16 cellular contexts compared by ENCODE assay signal in genomic region chr9:74322661-74323314, GRCh38.
A peak's percentile ranks its signal among the peaks of the same experiment; 100 is the strongest.
DNase-seq lines count a peak whose midpoint lies in the region; ATAC-seq and TF ChIP-seq lines count a peak whose summit lies in the region.
"Had no signal": no experiment of that assay in that cellular context is flagged by ENCODE, and none has a peak within 500 bp of the region (broad histone marks: within the 10 kb centered on the region; RNA-seq: fewer than 3 reads in every experiment).

No MANE protein-coding gene starts in this region.

- DNase-seq in activated naive CD4-positive, alpha-beta T cell treated with anti-CD3 and anti-CD28 coated beads, Interleukin-2, amount 10 ng/mL, durations not matched to agents 7 days and 5 days, result no peak
- no peak for DNase-seq in activated naive CD4-positive, alpha-beta T cell treated with anti-CD3 and anti-CD28 coated beads for 36 hours
- DNase-seq in NAMALWA (ENCODE audit: low spot score), result peak; percentile 4
- DNase-seq in activated CD8-positive, alpha-beta T cell treated with anti-CD3 and anti-CD28 coated beads for 36 hours, result peak; percentile 2
- DNase-seq in type B pancreatic cell (ENCODE audit: extremely low spot score, unreplicated experiment), result no peak
- no peak for DNase-seq in cerebellar nuclear complex (lab: John Stamatoyannopoulos, UW)
- no peak for DNase-seq in T1000 (lab: John Stamatoyannopoulos, UW)
- DNase-seq: activated CD4-positive, alpha-beta T cell treated with anti-CD3 and anti-CD28 coated beads, Interleukin-2, amount 50 U/mL, for 4 hours; activated effector memory CD4-positive, alpha-beta T cell treated with Interleukin-2 at 50 U/mL for 16 hours; GOT3; lower lobe of right lung; MG63; stimulated activated CD4-positive, alpha-beta T cell treated with anti-CD3 and anti-CD28 coated beads, Interleukin-15, amount 100 ng/mL, for 24 hours; uterus had no signal

- no peaks in the 10 kb centered on the region for H3K27me3 Mint-ChIP-seq in activated naive CD4-positive, alpha-beta T cell treated with anti-CD3 and anti-CD28 coated beads, Interleukin-2, amount 10 ng/mL, durations not matched to agents 7 days and 5 days
- no peaks in the 10 kb centered on the region for H3K27me3 Mint-ChIP-seq in activated naive CD4-positive, alpha-beta T cell treated with anti-CD3 and anti-CD28 coated beads for 36 hours (ENCODE audit: low read depth)
- H3K27me3 Mint-ChIP-seq in activated CD8-positive, alpha-beta T cell treated with anti-CD3 and anti-CD28 coated beads for 36 hours, result peaks cover 1% of the 10 kb centered on the region
- H3K27me3 Mint-ChIP-seq in type B pancreatic cell, result no peaks in the 10 kb centered on the region

- no peak for TF ChIP-seq CTCF in activated CD8-positive, alpha-beta T cell treated with anti-CD3 and anti-CD28 coated beads for 36 hours (IDR thresholded peaks at IDR 0.05)
- TF ChIP-seq CTCF in type B pancreatic cell (conservative IDR thresholded peaks at IDR 0.05), result no peak

- POLR2A ChIA-PET in activated CD8-positive, alpha-beta T cell treated with anti-CD3 and anti-CD28 coated beads for 36 hours (lab: Charles Lee), result no interaction called here

- ATAC-seq in activated CD8-positive, alpha-beta T cell treated with anti-CD3 and anti-CD28 coated beads for 36 hours, result peak; percentile 77
- no peak for ATAC-seq in GM21529 (IDR thresholded peaks at IDR 0.05; ENCODE audit: unreplicated experiment)
- ATAC-seq: gastroesophageal sphincter, lower lobe of right lung had no signal

- peaks cover 5% of the 10 kb centered on the region for H3K4me1 Mint-ChIP-seq in activated naive CD4-positive, alpha-beta T cell treated with anti-CD3 and anti-CD28 coated beads, Interleukin-2, amount 10 ng/mL, durations not matched to agents 7 days and 5 days
- H3K4me1 Mint-ChIP-seq in activated naive CD4-positive, alpha-beta T cell treated with anti-CD3 and anti-CD28 coated beads for 36 hours (ENCODE audit: low read depth), result no peaks in the 10 kb centered on the region
- H3K4me1 Mint-ChIP-seq in activated CD8-positive, alpha-beta T cell treated with anti-CD3 and anti-CD28 coated beads for 36 hours (ENCODE audit: low read depth), result peaks cover 5% of the 10 kb centered on the region
- H3K4me1 Mint-ChIP-seq in type B pancreatic cell (ENCODE audit: unreplicated experiment), result no peaks in the 10 kb centered on the region

- H3K27ac Mint-ChIP-seq in activated naive CD4-positive, alpha-beta T cell treated with anti-CD3 and anti-CD28 coated beads, Interleukin-2, amount 10 ng/mL, durations not matched to agents 7 days and 5 days, result no peak overlapping the region
- no peak overlapping the region for H3K27ac Mint-ChIP-seq in activated naive CD4-positive, alpha-beta T cell treated with anti-CD3 and anti-CD28 coated beads for 36 hours
- H3K27ac Mint-ChIP-seq in activated CD8-positive, alpha-beta T cell treated with anti-CD3 and anti-CD28 coated beads for 36 hours, result no peak overlapping the region
- no peak overlapping the region for H3K27ac Mint-ChIP-seq in type B pancreatic cell

- CTCF ChIA-PET in activated naive CD4-positive, alpha-beta T cell treated with anti-CD3 and anti-CD28 coated beads, Interleukin-2, amount 10 ng/mL, durations not matched to agents 7 days and 5 days (lab: Charles Lee), result no interaction called here
- CTCF ChIA-PET in activated naive CD4-positive, alpha-beta T cell treated with anti-CD3 and anti-CD28 coated beads for 36 hours (lab: Charles Lee), result no interaction called here
- CTCF ChIA-PET in activated CD8-positive, alpha-beta T cell treated with anti-CD3 and anti-CD28 coated beads for 36 hours (lab: Charles Lee), result no interaction called here

- intact Hi-C loops in activated naive CD4-positive, alpha-beta T cell treated with anti-CD3 and anti-CD28 coated beads for 36 hours (cut with micrococcal nuclease), result no loop called here
- intact Hi-C loops in activated CD8-positive, alpha-beta T cell treated with anti-CD3 and anti-CD28 coated beads for 36 hours (cut with micrococcal nuclease), result no loop called here

- H3K9me3 Mint-ChIP-seq in activated naive CD4-positive, alpha-beta T cell treated with anti-CD3 and anti-CD28 coated beads, Interleukin-2, amount 10 ng/mL, durations not matched to agents 7 days and 5 days, result peaks cover 11% of the 10 kb centered on the region
- H3K9me3 Mint-ChIP-seq in activated naive CD4-positive, alpha-beta T cell treated with anti-CD3 and anti-CD28 coated beads for 36 hours, result peaks cover 10% of the 10 kb centered on the region
- peaks cover 13% of the 10 kb centered on the region for H3K9me3 Mint-ChIP-seq in activated CD8-positive, alpha-beta T cell treated with anti-CD3 and anti-CD28 coated beads for 36 hours
- peaks cover 8% of the 10 kb centered on the region for H3K9me3 Mint-ChIP-seq in type B pancreatic cell

- peak overlapping the region; percentile 40 for H3K4me3 Mint-ChIP-seq in activated naive CD4-positive, alpha-beta T cell treated with anti-CD3 and anti-CD28 coated beads, Interleukin-2, amount 10 ng/mL, durations not matched to agents 7 days and 5 days
- no peak overlapping the region for H3K4me3 Mint-ChIP-seq in activated naive CD4-positive, alpha-beta T cell treated with anti-CD3 and anti-CD28 coated beads for 36 hours
- no peak overlapping the region for H3K4me3 Mint-ChIP-seq in activated CD8-positive, alpha-beta T cell treated with anti-CD3 and anti-CD28 coated beads for 36 hours
- H3K4me3 Mint-ChIP-seq in type B pancreatic cell, result peak overlapping the region; percentile 42

- no peaks in the 10 kb centered on the region for H3K36me3 Mint-ChIP-seq in activated naive CD4-positive, alpha-beta T cell treated with anti-CD3 and anti-CD28 coated beads, Interleukin-2, amount 10 ng/mL, durations not matched to agents 7 days and 5 days
- no peaks in the 10 kb centered on the region for H3K36me3 Mint-ChIP-seq in activated naive CD4-positive, alpha-beta T cell treated with anti-CD3 and anti-CD28 coated beads for 36 hours (ENCODE audit: low read depth)
- H3K36me3 Mint-ChIP-seq in activated CD8-positive, alpha-beta T cell treated with anti-CD3 and anti-CD28 coated beads for 36 hours (ENCODE audit: low read depth), result no peaks in the 10 kb centered on the region
- peaks cover 3% of the 10 kb centered on the region for H3K36me3 Mint-ChIP-seq in type B pancreatic cell

Comparison
In these comparisons a context has a peak if more than half of its experiments do, and no peak if none do; other contexts are left out.
1. H3K4me3 Mint-ChIP-seq: peak in activated naive CD4-positive, alpha-beta T cell treated with anti-CD3 and anti-CD28 coated beads, Interleukin-2, amount 10 ng/mL, durations not matched to agents 7 days and 5 days (single experiment) and type B pancreatic cell (single experiment); none in activated naive CD4-positive, alpha-beta T cell treated with anti-CD3 and anti-CD28 coated beads for 36 hours (single experiment) and activated CD8-positive, alpha-beta T cell treated with anti-CD3 and anti-CD28 coated beads for 36 hours (single experiment).
2. DNase-seq: peak in NAMALWA (single experiment) and activated CD8-positive, alpha-beta T cell treated with anti-CD3 and anti-CD28 coated beads for 36 hours (single experiment); none in activated naive CD4-positive, alpha-beta T cell treated with anti-CD3 and anti-CD28 coated beads, Interleukin-2, amount 10 ng/mL, durations not matched to agents 7 days and 5 days (single experiment), activated naive CD4-positive, alpha-beta T cell treated with anti-CD3 and anti-CD28 coated beads for 36 hours (single experiment), type B pancreatic cell (single experiment), cerebellar nuclear complex (0 of 2) and T1000 (single experiment).